8 cellular contexts compared by ENCODE assay signal in genomic region chr3:42572278-42572677, GRCh38. TPM values are rescaled to one million over a fixed set of nuclear protein-coding genes. Genes with fewer than 3 reads are reported as not detected.
A peak's percentile ranks its signal among the peaks of the same experiment; 100 is the strongest.
DNase-seq lines count a peak whose midpoint lies in the region; TF ChIP-seq lines count a peak whose summit lies in the region.

No MANE protein-coding gene starts in this region.

- DNase-seq in NCI-H748 (lab: John Stamatoyannopoulos, UW; ENCODE audit: unreplicated experiment) (peak; percentile 36), NCI-H748 treated with DMSO at 0.1 percent for 48 hours (lab: John Stamatoyannopoulos, UW) (no peak), SK-MEL-5 (ENCODE audit: low read depth, low spot score) (peak; percentile 87), fibroblast of the conjunctiva (ENCODE audit: low read depth) (peak; percentile 5), putamen (ENCODE audit: low spot score) (peak; percentile 20), NCI-H187 treated with DMSO at 0.1 percent for 48 hours (lab: John Stamatoyannopoulos, UW) (no peak)
- no peak for DNase-seq in central memory CD4-positive, alpha-beta T cell

- H3K27ac ChIP-seq in HEK293 (ENCODE audit: extremely low read depth, low read depth, low read length), result no peak overlapping the region

- H3K36me3 ChIP-seq in HEK293 (ENCODE audit: control insufficient read depth in 2 of 2, insufficient read depth in 1 of 2, low read length in 2 of 2), result peaks cover 18 to 56% of the 10 kb centered on the region in 2 experiments; a peak in 2 of 3 replicates

- POLR2A ChIA-PET in HEK293 (lab: Yijun Ruan, JAX), result no interaction called here

- H3K4me3 ChIP-seq in HEK293 (ENCODE audit: low read depth, low read length), result no peak overlapping the region

- in situ Hi-C loops in SK-MEL-5 (cut with HindIII; ENCODE audit: low pct_unique_long_range_greater_than_20kb, low sequenced_read_pairs), result no loop called here

- H3K9me3 ChIP-seq in HEK293 (ENCODE audit: control insufficient read depth, insufficient read depth, low read depth, low read length), result no peaks in the 10 kb centered on the region

- H3K4me1 ChIP-seq in HEK293 (ENCODE audit: control insufficient read depth, insufficient read depth, low read length), result no peaks in the 10 kb centered on the region

- TF ChIP-seq CTCF in HEK293 (tag by site-specific recombination; IDR thresholded peaks at IDR 0.05), result no peak; the same call in 1 of the 2 replicates

- CTCF ChIA-PET in HEK293 (lab: Yijun Ruan, JAX), result interaction anchor here (0.6 to 1.5 kb wide), 14 partner anchors 10 to 413 kb away, joined by 3 to 5 read pairs (median 4); partner anchors contain the start of gene SEC22C

TF ChIP-seq in HEK293, 187 proteins besides CTCF, POLR2A, EP300 and RAD21:
- TF ChIP-seq PATZ1 (tag by site-specific recombination; IDR thresholded peaks at IDR 0.05), result 0 out of 2 replicates have a peak, but pooled peaks have one; percentile 33
- TF ChIP-seq BCL11B (tag by site-specific recombination; IDR thresholded peaks at IDR 0.05; ENCODE audit: low read depth), result no peak
- 0 out of 2 replicates have a peak, but pooled peaks have one; percentile 11 for TF ChIP-seq IKZF3 (tag by site-specific recombination; IDR thresholded peaks at IDR 0.05)
- 0 out of 2 replicates have a peak, but pooled peaks have one; percentile 9 for TF ChIP-seq GLIS1 (tag by site-specific recombination; IDR thresholded peaks at IDR 0.05)
- TF ChIP-seq ZNF221 (tag by site-specific recombination; IDR thresholded peaks at IDR 0.05; ENCODE audit: borderline replicate concordance), result no peak

RNA-seq across cellular contexts. Expression of gene SEC22C, which starts 9.5 kb away (rescaled TPM):
- total RNA-seq in SK-MEL-5 (2014; rRNA removed; shearing (Covaris generic)), result 59.2 and 62.4 TPM in 2 replicates
- 38.4 and 45.4 TPM in 2 replicates for polyA plus RNA-seq in SK-MEL-5 (2015; cell fraction: cytosol; rRNA removed)
- 59.3 and 76.1 TPM in 2 replicates for polyA plus RNA-seq in SK-MEL-5 (2015; cell fraction: nucleus; rRNA removed)

RNA-seq across cellular contexts. Expression of gene SS18L2, which starts 18.4 kb away (rescaled TPM):
- total RNA-seq in SK-MEL-5 (2014; rRNA removed; shearing (Covaris generic)), result 24.9 and 26.0 TPM in 2 replicates
- 19.6 and 24.3 TPM in 2 replicates for polyA plus RNA-seq in SK-MEL-5 (2015; cell fraction: cytosol; rRNA removed)
- polyA plus RNA-seq in SK-MEL-5 (2015; cell fraction: nucleus; rRNA removed), result 21.9 and 22.6 TPM in 2 replicates

RNA-seq across cellular contexts. Expression of gene NKTR, which starts 28.2 kb away (rescaled TPM):
- total RNA-seq in SK-MEL-5 (2014; rRNA removed; shearing (Covaris generic)), result 18.9 and 19.0 TPM in 2 replicates
- 6.6 and 9.2 TPM in 2 replicates for polyA plus RNA-seq in SK-MEL-5 (2015; cell fraction: cytosol; rRNA removed)
- polyA plus RNA-seq in SK-MEL-5 (2015; cell fraction: nucleus; rRNA removed), result 264 and 283 TPM in 2 replicates

Comparison
In these comparisons a context has a peak if more than half of its experiments do, and no peak if none do; other contexts are left out.
1. DNase-seq: peak in NCI-H748 (single experiment), SK-MEL-5 (single experiment), fibroblast of the conjunctiva (single experiment) and putamen (single experiment); none in NCI-H748 treated with DMSO at 0.1 percent for 48 hours (single experiment), NCI-H187 treated with DMSO at 0.1 percent for 48 hours (single experiment) and central memory CD4-positive, alpha-beta T cell (single experiment).